ENCODE assay signal across 9 cellular contexts in the genomic region with DNA sequence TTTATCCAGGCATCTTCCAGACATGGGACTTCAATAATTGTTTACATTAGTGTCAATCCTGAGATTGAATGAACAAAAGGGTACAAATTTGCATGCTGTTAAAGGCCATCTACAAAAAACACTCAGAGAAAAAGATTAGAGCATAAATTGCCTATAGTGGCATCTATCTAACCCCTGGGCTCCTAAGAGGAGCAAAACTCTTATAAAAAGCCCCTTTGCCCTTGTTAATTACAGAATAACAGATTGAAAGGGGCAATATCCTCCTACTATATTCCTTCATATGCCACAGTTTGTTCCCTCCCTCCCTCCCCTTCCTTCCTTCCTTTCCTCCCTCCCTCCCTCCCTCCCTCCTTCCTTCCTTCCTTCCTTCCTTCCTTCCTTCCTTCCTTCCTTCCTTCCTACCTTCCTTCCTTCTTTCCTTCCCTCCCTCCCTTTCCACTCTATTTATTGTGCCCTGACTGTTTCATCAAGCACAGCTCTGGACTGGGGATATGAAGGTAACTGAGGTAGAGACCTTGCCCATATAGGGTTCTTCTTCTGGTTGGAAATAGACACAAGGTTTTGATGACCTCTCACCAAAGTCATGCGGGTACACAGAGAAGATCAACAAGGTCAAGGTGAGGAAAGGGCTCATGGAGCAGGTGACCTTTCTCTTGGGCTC. TPM values are rescaled to one million over a fixed set of nuclear protein-coding genes. Genes with fewer than 3 reads are reported as not detected.
"Had no signal": no experiment of that assay in that cellular context is flagged by ENCODE, and none has a peak within 500 bp of the region (broad histone marks: within the 10 kb centered on the region; RNA-seq: fewer than 3 reads in every experiment).

No MANE protein-coding gene starts in this region.

- ATAC-seq: GM12878 had no signal

- DNase-seq: GDM1, GF-D8 had no signal

- H3K4me3 ChIP-seq: GM12878 had no signal

- FAIRE-seq: G401.6, GM12878, GM12891, GM12892, GM18507, GM19239 had no signal

RNA-seq across cellular contexts. Expression of gene PCDH8, which starts 49.5 kb away (rescaled TPM):
- total RNA-seq: G401 had no signal

RNA-seq across cellular contexts. Expression of gene CNMD, which starts 59.3 kb away (rescaled TPM):
- total RNA-seq: G401 had no signal
